ENCODE assay signal across 8 cellular contexts in the genomic region with DNA sequence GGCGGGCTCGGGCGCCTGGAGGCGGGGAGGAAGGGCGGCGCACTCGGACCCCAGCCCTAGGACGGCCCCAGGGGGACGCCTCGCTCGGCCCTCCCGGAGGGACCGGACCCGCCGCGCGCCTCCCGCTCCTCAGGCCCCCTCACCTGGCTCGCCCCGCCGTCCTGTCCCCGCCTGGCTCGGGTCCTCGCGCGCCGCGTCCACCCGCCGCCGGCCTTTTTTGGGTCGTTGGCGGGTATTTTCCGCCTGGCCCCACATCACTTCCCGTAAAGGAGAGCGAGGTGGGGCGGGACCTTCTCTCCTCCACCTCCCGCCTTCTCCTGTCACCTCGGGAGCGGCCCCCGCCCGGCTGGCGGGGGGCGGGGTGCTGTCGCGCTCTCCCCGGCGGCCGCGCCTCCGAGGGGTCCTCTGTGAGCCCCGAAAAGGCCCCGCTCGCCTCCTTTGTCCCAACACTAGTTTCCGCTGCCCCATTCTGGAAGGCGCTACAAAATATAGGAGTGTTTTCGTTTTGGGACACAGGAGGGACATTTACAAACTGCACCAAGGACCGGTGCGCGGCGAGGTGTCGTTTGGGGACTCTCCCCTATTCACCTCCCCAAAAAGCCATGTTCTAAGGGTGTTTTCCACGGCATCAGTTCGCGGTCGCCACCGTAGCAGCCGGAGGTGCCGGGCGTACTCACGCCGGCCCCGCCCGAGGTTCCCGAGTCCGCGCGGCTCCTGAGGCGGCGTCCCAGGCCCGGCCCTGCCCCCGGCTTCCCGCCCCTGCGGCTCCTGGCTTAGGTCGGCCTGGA. TPM values are rescaled to one million over a fixed set of nuclear protein-coding genes. Genes with fewer than 3 reads are reported as not detected.
DNase-seq lines count a peak whose midpoint lies in the region; ATAC-seq and FAIRE-seq lines count a peak whose summit lies in the region.

TSS of gene RAB27A (minus strand) at position 241 of the 788 bp plus-strand sequence. CDS start 54,879 bp downstream, outside the sequence.

- ATAC-seq in HG02973 (IDR thresholded peaks at IDR 0.05; ENCODE audit: unreplicated experiment): peak; percentile 62
- ATAC-seq in effector memory CD8-positive, alpha-beta T cell (replicated peaks): peak; percentile 79

- DNase-seq in 8988T (peak; percentile 46), GM18507 (ENCODE audit: extremely low spot score, insufficient read length, low read depth) (peak; percentile 49), NCI-H774 (lab: John Stamatoyannopoulos, UW) (peak; percentile 44)
- DNase-seq in effector memory CD8-positive, alpha-beta T cell: peak; percentile 70 to 73 (median 71)
- DNase-seq in stimulated activated CD8-positive, alpha-beta memory T cell treated with anti-CD3 and anti-CD28 coated beads, Interleukin-4, amount 100 ng/mL, for 24 hours (ENCODE audit: low read depth): peak; percentile 77

- H3K36me3 Mint-ChIP-seq in effector memory CD8-positive, alpha-beta T cell (ENCODE audit: insufficient read depth): peaks cover 34% of the 10 kb centered on the region

- H3K4me1 Mint-ChIP-seq in effector memory CD8-positive, alpha-beta T cell (ENCODE audit: low read depth in 2 of 2): peaks cover 29 to 47% of the 10 kb centered on the region in 2 donors

- H3K4me3 Mint-ChIP-seq in effector memory CD8-positive, alpha-beta T cell: peak within 1 kb of the TSS; percentile 96

- H3K27ac Mint-ChIP-seq in effector memory CD8-positive, alpha-beta T cell: peak within 1 kb of the TSS; percentile 93 to 98

- H3K4me1 ChIP-seq in mononuclear cell (ENCODE audit: insufficient read depth, low read length): peaks cover 56% of the 10 kb centered on the region

- no peaks in the 10 kb centered on the region for H3K27me3 Mint-ChIP-seq in effector memory CD8-positive, alpha-beta T cell

- POLR2A ChIA-PET in activated CD8-positive, alpha-beta memory T cell treated with anti-CD3 and anti-CD28 coated beads for 36 hours (lab: Charles Lee): interaction anchor here (0.7 to 0.9 kb wide), 2 partner anchors 69 to 71 kb away, joined by 3 read pairs; no protein-coding TSS in a partner anchor

- peak; percentile 60 for FAIRE-seq in GM18507 (lab: Jason Lieb, UNC)

- no peaks in the 10 kb centered on the region for H3K9me3 Mint-ChIP-seq in effector memory CD8-positive, alpha-beta T cell

- H3K9me3 ChIP-seq in mononuclear cell (ENCODE audit: low read depth, low read length): no peaks in the 10 kb centered on the region

- no peaks in the 10 kb centered on the region for H3K27me3 ChIP-seq in mononuclear cell (ENCODE audit: insufficient read depth, low read length)

- peak within 1 kb of the TSS; percentile 95 for H3K4me3 ChIP-seq in mononuclear cell (ENCODE audit: low read length)

- CTCF ChIA-PET in activated CD8-positive, alpha-beta memory T cell treated with anti-CD3 and anti-CD28 coated beads for 36 hours (lab: Charles Lee): no interaction called here

RNA-seq across cellular contexts. Expression of gene RAB27A, which starts in this region (rescaled TPM):
- total RNA-seq in activated CD8-positive, alpha-beta memory T cell treated with anti-CD3 and anti-CD28 coated beads for 36 hours: 100 to 1,000 TPM; 225 to 229 TPM
- 16.5 TPM for total RNA-seq in mononuclear cell

Comparison
In these comparisons a context has a peak if more than half of its experiments do, and no peak if none do; other contexts are left out.
1. Peak in every context shown above with its lines: DNase-seq, ATAC-seq and H3K4me3 ChIP-seq.
2. RNA of gene RAB27A (total RNA-seq): 225 to 229 TPM in activated CD8-positive, alpha-beta memory T cell treated with anti-CD3 and anti-CD28 coated beads for 36 hours; 16.5 TPM in mononuclear cell (single experiment); every median in the first group is over 10 times any median in the second.